ENCODE assay signal across 1 cellular context in the genomic region with DNA sequence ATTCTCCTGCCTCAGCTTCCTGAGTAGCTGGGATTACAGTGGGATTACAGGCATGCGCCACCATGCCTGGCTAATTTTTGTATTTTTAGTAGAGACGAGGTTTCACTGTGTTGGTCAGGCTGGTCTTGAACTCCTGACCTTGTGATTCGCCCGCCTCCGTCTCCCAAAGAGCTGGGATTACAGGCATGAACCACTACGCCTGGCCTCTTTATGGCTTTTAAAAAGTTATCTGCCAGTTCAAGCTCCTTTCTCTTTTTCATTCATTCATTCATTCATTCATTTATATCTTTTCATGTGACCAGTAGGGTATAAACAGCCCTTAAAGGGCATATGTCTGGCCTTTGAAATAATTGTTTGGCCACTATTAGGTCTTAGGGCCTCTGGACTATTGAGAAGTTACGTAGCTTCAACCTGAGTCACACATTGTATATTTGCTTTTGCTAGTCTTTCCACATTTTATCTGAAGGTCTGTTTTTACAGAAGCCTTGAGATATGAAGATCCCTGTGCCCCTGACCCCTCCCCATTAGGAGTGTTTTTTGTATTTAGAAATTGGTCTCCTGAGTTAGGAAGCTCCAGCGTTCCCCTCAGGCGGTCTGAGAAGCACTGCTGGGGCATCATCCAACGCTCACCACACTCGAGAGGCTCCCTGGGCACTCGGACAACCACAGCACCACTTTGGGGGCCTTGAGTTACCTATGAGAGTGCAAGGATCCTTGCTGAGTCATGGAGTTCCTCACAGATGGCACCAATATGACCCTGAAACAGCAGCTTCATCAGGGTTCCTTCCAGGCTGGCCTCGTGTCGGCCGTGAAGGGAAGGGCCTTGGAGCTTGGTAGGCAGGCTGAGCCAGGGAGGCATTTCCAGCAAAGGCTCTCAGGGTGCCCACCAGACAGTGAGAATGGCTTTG.
TF ChIP-seq lines count a peak whose summit lies in the region.

No MANE protein-coding gene starts in this region.

TF ChIP-seq in WTC11, 78 proteins besides CTCF, POLR2A, EP300 and RAD21 (continued from another document):
- no peak for TF ChIP-seq USF1 (CRISPR knock-in tag; IDR thresholded peaks at IDR 0.05)
- TF ChIP-seq, protein P1, sequence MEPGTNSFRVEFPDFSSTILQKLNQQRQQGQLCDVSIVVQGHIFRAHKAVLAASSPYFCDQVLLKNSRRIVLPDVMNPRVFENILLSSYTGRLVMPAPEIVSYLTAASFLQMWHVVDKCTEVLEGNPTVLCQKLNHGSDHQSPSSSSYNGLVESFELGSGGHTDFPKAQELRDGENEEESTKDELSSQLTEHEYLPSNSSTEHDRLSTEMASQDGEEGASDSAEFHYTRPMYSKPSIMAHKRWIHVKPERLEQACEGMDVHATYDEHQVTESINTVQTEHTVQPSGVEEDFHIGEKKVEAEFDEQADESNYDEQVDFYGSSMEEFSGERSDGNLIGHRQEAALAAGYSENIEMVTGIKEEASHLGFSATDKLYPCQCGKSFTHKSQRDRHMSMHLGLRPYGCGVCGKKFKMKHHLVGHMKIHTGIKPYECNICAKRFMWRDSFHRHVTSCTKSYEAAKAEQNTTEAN (CRISPR knock-in tag; IDR thresholded peaks at IDR 0.05), result no peak
- no peak for TF ChIP-seq MXD4 (CRISPR knock-in tag; IDR thresholded peaks at IDR 0.05; ENCODE audit: borderline replicate concordance)
TF ChIP-seq in WTC11: peak in this region for 0.
